Comparison of ENCODE assay signal across 8 cellular contexts in genomic region chr17:7328840-7329359, GRCh38. TPM values are rescaled to one million over a fixed set of nuclear protein-coding genes. Genes with fewer than 3 reads are reported as not detected.
A peak's percentile ranks its signal among the peaks of the same experiment; 100 is the strongest.
DNase-seq lines count a peak whose midpoint lies in the region; ATAC-seq and TF ChIP-seq lines count a peak whose summit lies in the region.

TSS of gene NEURL4 (minus strand) at chr17:7329335. CDS start at chr17:7329312, 23 bp downstream.

- CTCF ChIA-PET in HEK293T (lab: Yijun Ruan, JAX), result interaction anchor here (1.0 to 1.3 kb wide), 4 partner anchors 8 to 151 kb away, joined by 3 to 5 read pairs (median 3); no protein-coding TSS in a partner anchor

- POLR2A ChIA-PET in HEK293T (lab: Yijun Ruan, JAX), result interaction anchor here (0.6 to 5.1 kb wide), 30 partner anchors 8 to 360 kb away, joined by 3 to 56 read pairs (median 6); partner anchors contain the start of genes ACADVL, DLG4, DVL2 and GABARAP

- H3K36me3 Mint-ChIP-seq in activated T-cell treated with anti-CD3 and anti-CD28 coated beads, Interleukin-2, amount 50 U/mL, for 24 hours (ENCODE audit: low read depth), result peaks cover 49% of the 10 kb centered on the region
- H3K36me3 Mint-ChIP-seq in activated T-helper 1 cell treated with anti-CD3 and anti-CD28 coated beads, Interleukin-12 subunit alpha, Interleukin-12 subunit beta, Interleukin-2, Interleukin-4 antibody, amounts not matched to agents 30 ng/mL and 10 ng/mL and 1 ng/mL, durations not matched to agents 14 hours and 24 hours and 36 hours (ENCODE audit: low read depth), result no peaks in the 10 kb centered on the region

- H3K4me3 Mint-ChIP-seq in activated T-cell treated with anti-CD3 and anti-CD28 coated beads, Interleukin-2, amount 50 U/mL, for 24 hours, result peak within 1 kb of the TSS; percentile 97
- peak within 1 kb of the TSS; percentile 97 for H3K4me3 Mint-ChIP-seq in activated T-helper 1 cell treated with anti-CD3 and anti-CD28 coated beads, Interleukin-12 subunit alpha, Interleukin-12 subunit beta, Interleukin-2, Interleukin-4 antibody, amounts not matched to agents 30 ng/mL and 10 ng/mL and 1 ng/mL, durations not matched to agents 14 hours and 24 hours and 36 hours

- H3K27ac Mint-ChIP-seq in activated T-cell treated with anti-CD3 and anti-CD28 coated beads, Interleukin-2, amount 50 U/mL, for 24 hours, result peak within 1 kb of the TSS; percentile 98
- peak within 1 kb of the TSS; percentile 94 for H3K27ac Mint-ChIP-seq in activated T-helper 1 cell treated with anti-CD3 and anti-CD28 coated beads, Interleukin-12 subunit alpha, Interleukin-12 subunit beta, Interleukin-2, Interleukin-4 antibody, amounts not matched to agents 30 ng/mL and 10 ng/mL and 1 ng/mL, durations not matched to agents 14 hours and 24 hours and 36 hours

- no peaks in the 10 kb centered on the region for H3K27me3 Mint-ChIP-seq in activated T-cell treated with anti-CD3 and anti-CD28 coated beads, Interleukin-2, amount 50 U/mL, for 24 hours
- H3K27me3 Mint-ChIP-seq in activated T-helper 1 cell treated with anti-CD3 and anti-CD28 coated beads, Interleukin-12 subunit alpha, Interleukin-12 subunit beta, Interleukin-2, Interleukin-4 antibody, amounts not matched to agents 30 ng/mL and 10 ng/mL and 1 ng/mL, durations not matched to agents 14 hours and 24 hours and 36 hours (ENCODE audit: insufficient read depth), result no peaks in the 10 kb centered on the region

- intact Hi-C loops in activated T-helper 1 cell treated with anti-CD3 and anti-CD28 coated beads, Interleukin-12 subunit alpha, Interleukin-12 subunit beta, Interleukin-2, Interleukin-4 antibody, amounts not matched to agents 30 ng/mL and 10 ng/mL and 1 ng/mL, durations not matched to agents 14 hours and 24 hours and 36 hours (cut with micrococcal nuclease), result loop anchor here (1.0 to 2.0 kb wide), 10 partner anchors 8 to 357 kb away; partner anchors contain the start of genes EIF5A, GPS2, PLSCR3 and POLR2A
- intact Hi-C loops in left cardiac atrium (cut with DNase I), result no loop called here

- H3K9me3 Mint-ChIP-seq in activated T-cell treated with anti-CD3 and anti-CD28 coated beads, Interleukin-2, amount 50 U/mL, for 24 hours, result no peaks in the 10 kb centered on the region
- H3K9me3 Mint-ChIP-seq in activated T-helper 1 cell treated with anti-CD3 and anti-CD28 coated beads, Interleukin-12 subunit alpha, Interleukin-12 subunit beta, Interleukin-2, Interleukin-4 antibody, amounts not matched to agents 30 ng/mL and 10 ng/mL and 1 ng/mL, durations not matched to agents 14 hours and 24 hours and 36 hours, result no peaks in the 10 kb centered on the region

- no peak for DNase-seq in activated T-cell treated with anti-CD3 and anti-CD28 coated beads, Interleukin-2, amount 50 U/mL, for 24 hours
- no peak for DNase-seq in activated T-cell treated with anti-CD3 and anti-CD28 coated beads, Interleukin-2, amount 50 U/mL, for 1 hour
- no peak for DNase-seq in activated T-helper 1 cell treated with anti-CD3 and anti-CD28 coated beads, Interleukin-12 subunit alpha, Interleukin-12 subunit beta, Interleukin-2, Interleukin-4 antibody, amounts not matched to agents 30 ng/mL and 10 ng/mL and 1 ng/mL, durations not matched to agents 14 hours and 24 hours and 36 hours (ENCODE audit: low spot score)
- DNase-seq in left cardiac atrium (no peak), retina (peak; percentile 51), HEK293T (ENCODE audit: extremely low spot score) (no peak)
- no peak for DNase-seq in stimulated activated CD4-positive, alpha-beta T cell treated with anti-CD3 and anti-CD28 coated beads, Interleukin-2, amount 100 ng/mL, for 24 hours

- ATAC-seq in HG03175 (IDR thresholded peaks at IDR 0.05; ENCODE audit: unreplicated experiment) (peak; percentile 15), left cardiac atrium (peak in 1 of 2 donors; percentile 18)

- peaks cover 56% of the 10 kb centered on the region for H3K4me1 Mint-ChIP-seq in activated T-cell treated with anti-CD3 and anti-CD28 coated beads, Interleukin-2, amount 50 U/mL, for 24 hours (ENCODE audit: low read depth)
- peaks cover 38% of the 10 kb centered on the region for H3K4me1 Mint-ChIP-seq in activated T-helper 1 cell treated with anti-CD3 and anti-CD28 coated beads, Interleukin-12 subunit alpha, Interleukin-12 subunit beta, Interleukin-2, Interleukin-4 antibody, amounts not matched to agents 30 ng/mL and 10 ng/mL and 1 ng/mL, durations not matched to agents 14 hours and 24 hours and 36 hours (ENCODE audit: low read depth)

TF ChIP-seq in HEK293T, 16 proteins besides CTCF, POLR2A, EP300 and RAD21:
- TF ChIP-seq PKNOX1 (IDR thresholded peaks at IDR 0.05) (no peak), FOXA1 (IDR thresholded peaks at IDR 0.05) (no peak), ZNF384 (IDR thresholded peaks at IDR 0.05) (no peak)
TF ChIP-seq in HEK293T: peak in this region for 0.

RNA-seq across cellular contexts. Expression of gene NEURL4, which starts in this region (rescaled TPM):
- total RNA-seq in activated T-helper 1 cell treated with anti-CD3 and anti-CD28 coated beads, Interleukin-12 subunit alpha, Interleukin-12 subunit beta, Interleukin-2, Interleukin-4 antibody, amounts not matched to agents 30 ng/mL and 10 ng/mL and 1 ng/mL, durations not matched to agents 14 hours and 24 hours and 36 hours, result 57.1 and 60.9 TPM in 2 replicates
- 10 to 100 TPM; 24.8 to 38.8 TPM for total RNA-seq in left cardiac atrium
